In genomic region chr22:23570681-23571080, GRCh38 we compare ENCODE assay signal across 21 cellular contexts. TPM values are rescaled to one million over a fixed set of nuclear protein-coding genes. Genes with fewer than 3 reads are reported as not detected.
DNase-seq lines count a peak whose midpoint lies in the region; ATAC-seq lines count a peak whose summit lies in the region.
"Had no signal": no experiment of that assay in that cellular context is flagged by ENCODE, and none has a peak within 500 bp of the region (broad histone marks: within the 10 kb centered on the region; RNA-seq: fewer than 3 reads in every experiment).

No MANE protein-coding gene starts in this region.

- H3K14ac ChIP-seq in neuronal stem cell (ENCODE audit: low read length) = no peak overlapping the region

- H3K4me2 ChIP-seq in BLaER1 = peak overlapping the region; percentile 20
- H3K4me2 ChIP-seq in neuronal stem cell (ENCODE audit: insufficient read depth, low read length, poor library complexity, severe bottlenecking) = no peak overlapping the region

- ATAC-seq in Right ventricle myocardium inferior (no peak), GM19023 (IDR thresholded peaks at IDR 0.05; ENCODE audit: unreplicated experiment) (no peak)
- ATAC-seq: K562, PC-3 had no signal

- no peak overlapping the region for H3K4ac ChIP-seq in neuronal stem cell (ENCODE audit: low read length)

- no peak overlapping the region for H4K91ac ChIP-seq in neuronal stem cell (ENCODE audit: low read depth, low read length, poor library complexity)

- H3K27ac ChIP-seq in BLaER1 (peak overlapping the region; percentile 59; the same call in 1 of the 2 replicates), KOPT-K1 (ENCODE audit: low read depth, low read length, poor library complexity, severe bottlenecking) (peak overlapping the region; percentile 46), neuronal stem cell (replicated peaks; ENCODE audit: low read length) (no peak overlapping the region)
- H3K27ac ChIP-seq: SJCRH30 had no signal

- H2BK5ac ChIP-seq in neuronal stem cell (ENCODE audit: low read length) = no peak overlapping the region

- intact Hi-C loops in Right ventricle myocardium inferior (cut with DNase I) = no loop called here

- H4K8ac ChIP-seq in neuronal stem cell (ENCODE audit: low read depth, low read length) = no peak overlapping the region

- H3K18ac ChIP-seq in neuronal stem cell (ENCODE audit: low read length) = no peak overlapping the region

- DNase-seq in NCI-H69 (lab: John Stamatoyannopoulos, UW) (peak; percentile 29), neuronal stem cell (ENCODE audit: low spot score) (no peak), Right ventricle myocardium inferior (ENCODE audit: missing footprints) (no peak), MG63 (no peak)
- DNase-seq: BE2C; Calu3; CD4-positive, alpha-beta T cell; DMS53; NCI-H1436; NCI-H1930; NCI-H748 treated with DMSO at 0.1 percent for 48 hours; PC-3; RPMI8226; SJCRH30 had no signal

- H2BK15ac ChIP-seq in neuronal stem cell (ENCODE audit: low read length) = no peak overlapping the region

- no peak overlapping the region for H2BK12ac ChIP-seq in neuronal stem cell (ENCODE audit: low read length)

- no peak overlapping the region for H3K4me3 ChIP-seq in BLaER1
- no peak overlapping the region for H3K4me3 ChIP-seq in neuronal stem cell (ENCODE audit: low read length in 2 of 2)
- H3K4me3 ChIP-seq in MG63 = no peak overlapping the region
- H3K4me3 ChIP-seq: K562, SJCRH30 had no signal

- WGBS in neuronal stem cell (ENCODE audit: extremely low coverage in 2 of 2, insufficient read length in 2 of 2, insufficient replicate concordance in 1 of 2), 2 donors = no CpG with 5 or more reads among the region's 8 CpGs

- no peaks in the 10 kb centered on the region for H3K9me3 ChIP-seq in BLaER1
- peaks cover 8% of the 10 kb centered on the region for H3K9me3 ChIP-seq in KOPT-K1 (ENCODE audit: insufficient read depth, low read length, poor library complexity, severe bottlenecking)
- no peaks in the 10 kb centered on the region for H3K9me3 ChIP-seq in neuronal stem cell (replicated peaks in 1 of 2; ENCODE audit: control insufficient read depth in 2 of 2, insufficient read depth in 1 of 2, low read depth in 1 of 2, low read length in 2 of 2)
- no peaks in the 10 kb centered on the region for H3K9me3 ChIP-seq in MG63
- H3K9me3 ChIP-seq: BE2C, SJCRH30 had no signal

- peak overlapping the region; percentile 5 for H3K23ac ChIP-seq in neuronal stem cell (ENCODE audit: low read depth, low read length, poor library complexity)

- H4K20me1 ChIP-seq in BLaER1 = no peaks in the 10 kb centered on the region

- H3K4me1 ChIP-seq in BLaER1 = peaks cover 86% of the 10 kb centered on the region
- peaks cover 3 to 9% of the 10 kb centered on the region in 2 donors for H3K4me1 ChIP-seq in neuronal stem cell (ENCODE audit: control insufficient read depth in 2 of 2, insufficient read depth in 1 of 2, low read depth in 1 of 2, low read length in 2 of 2)
- H3K4me1 ChIP-seq: BE2C, SJCRH30 had no signal

- no peak overlapping the region for H2AK5ac ChIP-seq in neuronal stem cell (ENCODE audit: low read depth, low read length)

- H3K79me1 ChIP-seq in neuronal stem cell (ENCODE audit: low read depth, low read length) = no peaks in the 10 kb centered on the region

- H3K36me3 ChIP-seq in BLaER1 = peaks cover 51% of the 10 kb centered on the region
- peaks cover 31% of the 10 kb centered on the region for H3K36me3 ChIP-seq in KOPT-K1 (ENCODE audit: insufficient read depth, low read length)
- H3K36me3 ChIP-seq in neuronal stem cell (replicated peaks in 1 of 2; ENCODE audit: control insufficient read depth in 2 of 2, insufficient read depth in 2 of 2, low read length in 2 of 2) = no peaks in the 10 kb centered on the region
- H3K36me3 ChIP-seq in MG63 = no peaks in the 10 kb centered on the region
- H3K36me3 ChIP-seq: BE2C, SJCRH30 had no signal

- H2AFZ ChIP-seq in neuronal stem cell (ENCODE audit: low read length) = no peak overlapping the region

- H3K27me3 ChIP-seq in BLaER1 (no peaks in the 10 kb centered on the region), neuronal stem cell (ENCODE audit: control insufficient read depth in 3 of 3, insufficient read depth in 3 of 3, low read depth in 1 of 3, low read length in 3 of 3) (peaks cover 0 to 17% (median 13%) of the 10 kb centered on the region in 3 experiments), MG63 (peaks cover 4% of the 10 kb centered on the region)
- H3K27me3 ChIP-seq: BE2C had no signal

- H2BK120ac ChIP-seq in neuronal stem cell (ENCODE audit: low read depth, low read length) = no peak overlapping the region

- peak overlapping the region; percentile 41; the same call in 1 of the 2 replicates for H3K9ac ChIP-seq in BLaER1
- H3K9ac ChIP-seq in neuronal stem cell (ENCODE audit: low read depth, low read length, poor library complexity) = no peak overlapping the region

RNA-seq across cellular contexts. Expression of gene IGLL1, which starts 9.4 kb away (rescaled TPM):
- polyA plus RNA-seq in neuronal stem cell (2013, experiment 1 of 2) = not detected
- not detected for polyA plus RNA-seq in neuronal stem cell (2013, experiment 2 of 2)
- total RNA-seq in Right ventricle myocardium inferior = not detected
- not detected in 2 replicates for total RNA-seq in MG63 (2014; rRNA removed; shearing (Covaris generic); ENCODE audit: low replicate concordance)
- total RNA-seq: A172; Calu3; CD4-positive, alpha-beta T cell; H4; NCI-H460; PC-3 had no signal
